1 cellular context compared by ENCODE assay signal in genomic region chr18:2410688-2411087, GRCh38.
TF ChIP-seq lines count a peak whose summit lies in the region.

No MANE protein-coding gene starts in this region.

TF ChIP-seq in SK-N-SH treated with all-trans-retinoic acid at 6 μM for 48 hours, 23 proteins besides CTCF, POLR2A, EP300 and RAD21 (continued from another document):
- TF ChIP-seq, protein P1, sequence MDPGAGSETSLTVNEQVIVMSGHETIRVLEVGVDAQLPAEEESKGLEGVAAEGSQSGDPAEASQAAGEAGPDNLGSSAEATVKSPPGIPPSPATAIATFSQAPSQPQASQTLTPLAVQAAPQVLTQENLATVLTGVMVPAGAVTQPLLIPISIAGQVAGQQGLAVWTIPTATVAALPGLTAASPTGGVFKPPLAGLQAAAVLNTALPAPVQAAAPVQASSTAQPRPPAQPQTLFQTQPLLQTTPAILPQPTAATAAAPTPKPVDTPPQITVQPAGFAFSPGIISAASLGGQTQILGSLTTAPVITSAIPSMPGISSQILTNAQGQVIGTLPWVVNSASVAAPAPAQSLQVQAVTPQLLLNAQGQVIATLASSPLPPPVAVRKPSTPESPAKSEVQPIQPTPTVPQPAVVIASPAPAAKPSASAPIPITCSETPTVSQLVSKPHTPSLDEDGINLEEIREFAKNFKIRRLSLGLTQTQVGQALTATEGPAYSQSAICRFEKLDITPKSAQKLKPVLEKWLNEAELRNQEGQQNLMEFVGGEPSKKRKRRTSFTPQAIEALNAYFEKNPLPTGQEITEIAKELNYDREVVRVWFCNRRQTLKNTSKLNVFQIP (CRISPR knock-in tag; IDR thresholded peaks at IDR 0.05; ENCODE audit: borderline replicate concordance, low read depth) = no peak
- TF ChIP-seq, protein P2, sequence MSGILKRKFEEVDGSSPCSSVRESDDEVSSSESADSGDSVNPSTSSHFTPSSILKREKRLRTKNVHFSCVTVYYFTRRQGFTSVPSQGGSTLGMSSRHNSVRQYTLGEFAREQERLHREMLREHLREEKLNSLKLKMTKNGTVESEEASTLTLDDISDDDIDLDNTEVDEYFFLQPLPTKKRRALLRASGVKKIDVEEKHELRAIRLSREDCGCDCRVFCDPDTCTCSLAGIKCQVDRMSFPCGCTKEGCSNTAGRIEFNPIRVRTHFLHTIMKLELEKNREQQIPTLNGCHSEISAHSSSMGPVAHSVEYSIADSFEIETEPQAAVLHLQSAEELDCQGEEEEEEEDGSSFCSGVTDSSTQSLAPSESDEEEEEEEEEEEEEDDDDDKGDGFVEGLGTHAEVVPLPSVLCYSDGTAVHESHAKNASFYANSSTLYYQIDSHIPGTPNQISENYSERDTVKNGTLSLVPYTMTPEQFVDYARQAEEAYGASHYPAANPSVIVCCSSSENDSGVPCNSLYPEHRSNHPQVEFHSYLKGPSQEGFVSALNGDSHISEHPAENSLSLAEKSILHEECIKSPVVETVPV (CRISPR knock-in tag; IDR thresholded peaks at IDR 0.05) = no peak
- TF ChIP-seq RARB (CRISPR knock-in tag; IDR thresholded peaks at IDR 0.05) (no peak), PPARA (CRISPR knock-in tag; IDR thresholded peaks at IDR 0.05; ENCODE audit: borderline replicate concordance) (no peak), ISL1 (CRISPR knock-in tag; IDR thresholded peaks at IDR 0.05) (no peak), OSR1 (CRISPR knock-in tag; IDR thresholded peaks at IDR 0.05) (no peak), TCF4 (CRISPR knock-in tag; IDR thresholded peaks at IDR 0.05; ENCODE audit: borderline replicate concordance) (no peak)
